8 cellular contexts compared by ENCODE assay signal in genomic region chr5:176658817-176659216, GRCh38. TPM values are rescaled to one million over a fixed set of nuclear protein-coding genes. Genes with fewer than 3 reads are reported as not detected.
DNase-seq lines count a peak whose midpoint lies in the region; ATAC-seq, FAIRE-seq and TF ChIP-seq lines count a peak whose summit lies in the region.

No MANE protein-coding gene starts in this region.

- peak overlapping the region; percentile 8; the same call in 1 of the 2 replicates for H3K4me3 ChIP-seq in GM06990 (replicated peaks; ENCODE audit: low read depth, low read length)
- peak overlapping the region; percentile 36 for H3K4me3 ChIP-seq in MM.1S (ENCODE audit: low read length)
- no peak overlapping the region for H3K4me3 ChIP-seq in GM12878
- peak overlapping the region; percentile 25 for H3K4me3 ChIP-seq in osteoblast (ENCODE audit: insufficient read depth, low read length)

- H2AFZ ChIP-seq in MM.1S (ENCODE audit: low read length) (0 out of 2 replicates have a peak overlapping the region, but pooled peaks have one; percentile 14), GM12878 (ENCODE audit: control insufficient read depth, low read depth, low read length) (peak overlapping the region; percentile 34; the same call in 1 of the 2 replicates), osteoblast (ENCODE audit: low read length) (no peak overlapping the region)

- peaks cover 1% of the 10 kb centered on the region; the same call in 1 of the 2 replicates for H3K36me3 ChIP-seq in GM06990 (ENCODE audit: control insufficient read depth, insufficient read depth, low read length)
- H3K36me3 ChIP-seq in MM.1S (replicated peaks; ENCODE audit: insufficient read depth, low read length), result no peaks in the 10 kb centered on the region
- no peaks in the 10 kb centered on the region; a peak in 1 of 4 replicates for H3K36me3 ChIP-seq in GM12878 (ENCODE audit: control insufficient read depth in 2 of 2, insufficient read depth in 2 of 2, low read length in 1 of 2)
- H3K36me3 ChIP-seq in osteoblast (ENCODE audit: insufficient read depth, low read length), result peaks cover 1% of the 10 kb centered on the region

- 17% methylated on average over 7 of the region's 7 CpGs for WGBS in GM12878 (ENCODE audit: insufficient coverage, insufficient replicate concordance, low lambda C conversion rate, missing lambda C conversion rate)

- no peaks in the 10 kb centered on the region for H3K79me2 ChIP-seq in MM.1S (ENCODE audit: low read length)
- H3K79me2 ChIP-seq in GM12878 (ENCODE audit: control insufficient read depth, insufficient read depth, low read length), result no peaks in the 10 kb centered on the region
- H3K79me2 ChIP-seq in osteoblast (ENCODE audit: insufficient read depth, low read length), result no peaks in the 10 kb centered on the region

- peaks cover 21% of the 10 kb centered on the region for H3F3A ChIP-seq in MM.1S (ENCODE audit: insufficient read depth, low read length)

- TF ChIP-seq CTCF in GM06990 (IDR thresholded peaks at IDR 0.05; ENCODE audit: insufficient read depth, low read length, poor library complexity, severe bottlenecking) (no peak), MM.1S (IDR thresholded peaks at IDR 0.05; ENCODE audit: low read length) (no peak), GM12878 (IDR thresholded peaks at IDR 0.05 in 2 of 3, conservative IDR thresholded peaks at IDR 0.05 in 1 of 3; ENCODE audit: control insufficient read depth in 2 of 3, extremely low read depth in 1 of 3, insufficient read depth in 1 of 3, low read depth in 3 of 3, low read length in 3 of 3) (no peak), osteoblast (IDR thresholded peaks at IDR 0.05; ENCODE audit: extremely low read depth, low read depth, low read length) (no peak)

- in situ Hi-C loops in GM12878 (cut with MboI), result loop anchor here (5.0 kb wide), 1 partner anchor 298 kb away; no protein-coding TSS in a partner anchor

- no peak for TF ChIP-seq EP300 in GM12878 (IDR thresholded peaks at IDR 0.05; ENCODE audit: borderline replicate concordance in 1 of 2, control insufficient read depth in 1 of 2, low read depth in 2 of 2, low read length in 2 of 2)

- SMC1A ChIA-PET in GM12878 (lab: Charles Lee; ENCODE audit: uncharacterized antibody, unreplicated experiment), result interaction anchor here (0.8 to 3.1 kb wide), 6 partner anchors 12 to 452 kb away, joined by 3 to 8 read pairs (median 4); partner anchors contain the start of genes HK3 and TSPAN17

- CTCF ChIA-PET in GM12878 (lab: Yijun Ruan, JAX), result interaction anchor here (0.6 to 6.3 kb wide), 21 partner anchors 8 to 576 kb away, joined by 3 to 102 read pairs (median 3); partner anchors contain the start of gene TSPAN17

- BruUV-seq in GM12878 (replicated peaks; lab: Mats Ljungman, UMichigan), result no TSS peak

- FAIRE-seq in GM12878 (lab: Jason Lieb, UNC), result peak; percentile 47

- no peak for TF ChIP-seq RAD21 in GM12878 (IDR thresholded peaks at IDR 0.05; ENCODE audit: insufficient read depth, low read depth, low read length)

- no peak for DNase-seq in GM06990 (ENCODE audit: extremely low read depth, insufficient read length)
- DNase-seq in MM.1S, result peak; percentile 83
- no peak for DNase-seq in GM12878 (ENCODE audit: low read depth, low spot score)
- DNase-seq in osteoblast (ENCODE audit: insufficient read length, low spot score, missing footprints), result peak; percentile 89
- DNase-seq in EL, result no peak
- DNase-seq in NCI-H2107 treated with DMSO at 0.1 percent for 48 hours (lab: John Stamatoyannopoulos, UW; ENCODE audit: unreplicated experiment), result no peak

- peaks cover 30% of the 10 kb centered on the region for H3K4me1 ChIP-seq in MM.1S (ENCODE audit: low read length)
- peaks cover 16% of the 10 kb centered on the region for H3K4me1 ChIP-seq in GM12878 (ENCODE audit: control insufficient read depth, insufficient read depth, low read length)
- peaks cover 13% of the 10 kb centered on the region for H3K4me1 ChIP-seq in osteoblast (ENCODE audit: insufficient read depth, low read length)

- H3K9me2 ChIP-seq in MM.1S (replicated peaks; ENCODE audit: insufficient read depth, low read length), result no peaks in the 10 kb centered on the region

- H3K4me2 ChIP-seq in MM.1S (ENCODE audit: low read depth, low read length) (peak overlapping the region; percentile 91), GM12878 (ENCODE audit: control insufficient read depth, insufficient read depth) (peak overlapping the region; percentile 86), osteoblast (ENCODE audit: insufficient read depth, low read length) (peak overlapping the region; percentile 67)

- POLR2A ChIA-PET in GM12878 (lab: Charles Lee), result interaction anchor here (0.6 kb wide), 1 partner anchor 87 kb away, joined by 3 read pairs; no protein-coding TSS in a partner anchor

- peak overlapping the region; percentile 54; the same call in 1 of the 2 replicates for H3K27ac ChIP-seq in MM.1S (ENCODE audit: low read length)
- H3K27ac ChIP-seq in GM12878 (ENCODE audit: control insufficient read depth, insufficient read depth), result no peak overlapping the region
- peak overlapping the region; percentile 3 for H3K27ac ChIP-seq in osteoblast (ENCODE audit: low read depth, low read length)

- H3K9me3 ChIP-seq in MM.1S (replicated peaks; ENCODE audit: insufficient read depth, low read length), result no peaks in the 10 kb centered on the region
- no peaks in the 10 kb centered on the region for H3K9me3 ChIP-seq in GM12878 (replicated peaks; ENCODE audit: control insufficient read depth, insufficient read depth, low read length)
- no peaks in the 10 kb centered on the region for H3K9me3 ChIP-seq in osteoblast (ENCODE audit: low read depth, low read length)

- ATAC-seq in GM12878 (peak; percentile 60), HG03097 (IDR thresholded peaks at IDR 0.05; ENCODE audit: low FRiP score, unreplicated experiment) (no peak), GM21381 (IDR thresholded peaks at IDR 0.05; ENCODE audit: unreplicated experiment) (no peak)

- RAD21 ChIA-PET in GM12878 (lab: Charles Lee; ENCODE audit: unreplicated experiment), result interaction anchor here (0.6 to 4.8 kb wide), 5 partner anchors 12 to 452 kb away, joined by 3 to 43 read pairs (median 5); partner anchors contain the start of gene TSPAN17

- H3K9ac ChIP-seq in MM.1S (ENCODE audit: low read length) (peak overlapping the region; percentile 35; the same call in 1 of the 2 replicates), GM12878 (ENCODE audit: control insufficient read depth, insufficient read depth, low read length) (0 out of 2 replicates have a peak overlapping the region, but pooled peaks have one; percentile 8)

- intact Hi-C loops in GM12878 (cut with micrococcal nuclease; ENCODE audit: unreplicated experiment), result loop anchor here (2.0 kb wide), 1 partner anchor 300 kb away; no protein-coding TSS in a partner anchor

- no peak; the same call in 1 of the 2 replicates for TF ChIP-seq POLR2A in GM12878 (IDR thresholded peaks at IDR 0.05; ENCODE audit: low read depth, low read length)

- H4K20me1 ChIP-seq in MM.1S (ENCODE audit: insufficient read depth, low read length), result no peaks in the 10 kb centered on the region
- no peaks in the 10 kb centered on the region; the same call in 1 of the 2 replicates for H4K20me1 ChIP-seq in GM12878 (ENCODE audit: control insufficient read depth, insufficient read depth)
- peaks cover 12% of the 10 kb centered on the region for H4K20me1 ChIP-seq in osteoblast (ENCODE audit: insufficient read depth, low read length)

- H3K27me3 ChIP-seq in GM06990 (replicated peaks; ENCODE audit: control insufficient read depth, insufficient read depth, low read length), result no peaks in the 10 kb centered on the region
- peaks cover 9% of the 10 kb centered on the region for H3K27me3 ChIP-seq in MM.1S (replicated peaks; ENCODE audit: insufficient read depth, low read length)
- no peaks in the 10 kb centered on the region for H3K27me3 ChIP-seq in GM12878 (replicated peaks in 1 of 2; ENCODE audit: control insufficient read depth in 2 of 2, insufficient read depth in 2 of 2, low read length in 1 of 2)
- H3K27me3 ChIP-seq in osteoblast (ENCODE audit: insufficient read depth, low read length), result peaks cover 13% of the 10 kb centered on the region

RNA-seq across cellular contexts. Expression of gene TSPAN17, which starts 11.5 kb away (rescaled TPM):
- 10.8 and 11.2 TPM in 2 replicates for total RNA-seq in GM12878 (2013; cell fraction: nucleolus; rRNA removed)
- total RNA-seq in GM12878 (2014; rRNA removed), result 6.7 and 7.3 TPM in 2 replicates
- 10.6 and 11.4 TPM in 2 replicates for total RNA-seq in GM12878 (2014; rRNA removed; fragmentation: Illumina TruSeq; extraction: Trizol)
- 15.6 and 16.3 TPM in 2 replicates for total RNA-seq in GM12878 (2021)
- polyA plus RNA-seq in GM12878 (2011; ENCODE audit: low read depth), result 3.7 TPM
- 9.2 and 14.0 TPM in 2 replicates for polyA plus RNA-seq in GM12878 (2011; rRNA removed)
- polyA plus RNA-seq in GM12878 (2011; cell fraction: cytosol; rRNA removed), result 16.6 and 22.4 TPM in 2 replicates
- polyA plus RNA-seq in GM12878 (2011; cell fraction: nucleus; rRNA removed), result 37.7 and 40.2 TPM in 2 replicates
- 7.5 and 9.1 TPM in 2 replicates for polyA plus RNA-seq in GM12878 (2012)
- 7.6 and 11.8 TPM in 2 replicates for polyA plus RNA-seq in GM12878 (2014; fragmentation: Illumina TruSeq; extraction: Trizol)
- 1 to 10 TPM in 1 of 2 experiments, under 1 TPM in 1; 0.24 to 1.2 TPM for polyA plus RNA-seq in GM12878 (2014; fragmentation: Nextera tagmentation; extraction: Ambion mirVana)
- polyA plus RNA-seq in GM12878 (2014; rRNA removed), result 14.3 and 17.1 TPM in 2 replicates
- 1 to 10 TPM; 8.9 to 9.5 TPM for polyA plus RNA-seq in GM12878 (2016; fragmentation: Nextera tagmentation; extraction: Ambion mirVana)
- polyA minus RNA-seq in GM12878 (2011; rRNA and poly(A)+ RNA removed), result 11.1 and 19.0 TPM in 2 replicates
- polyA minus RNA-seq in GM12878 (2011; cell fraction: cytosol; rRNA and poly(A)+ RNA removed), result 3.1 and 6.2 TPM in 2 replicates
- 5.7 and 10.0 TPM in 2 replicates for polyA minus RNA-seq in GM12878 (2011; cell fraction: nucleus; rRNA and poly(A)+ RNA removed)
- total RNA-seq in osteoblast, result 26.1 and 33.6 TPM in 2 replicates

RNA-seq across cellular contexts. Expression of gene EIF4E1B, which starts 28.3 kb away (rescaled TPM):
- total RNA-seq in GM12878 (2013; cell fraction: nucleolus; rRNA removed), result not detected in 2 replicates
- total RNA-seq in GM12878 (2014; rRNA removed) (not detected in 2 replicates), GM12878 (2014; rRNA removed; fragmentation: Illumina TruSeq; extraction: Trizol) (not detected in 2 replicates), GM12878 (2021) (not detected in 2 replicates), osteoblast (not detected in 2 replicates)
- polyA plus RNA-seq in GM12878 (2011; ENCODE audit: low read depth), result not detected
- polyA plus RNA-seq in GM12878 (2011; rRNA removed) (not detected in 2 replicates), GM12878 (2014; fragmentation: Illumina TruSeq; extraction: Trizol) (not detected in 2 replicates), GM12878 (2014; fragmentation: Nextera tagmentation; extraction: Ambion mirVana) (not detected), GM12878 (2014; rRNA removed) (not detected in 2 replicates), GM12878 (2016; fragmentation: Nextera tagmentation; extraction: Ambion mirVana) (not detected)
- not detected in 2 replicates for polyA plus RNA-seq in GM12878 (2011; cell fraction: cytosol; rRNA removed)
- polyA plus RNA-seq in GM12878 (2011; cell fraction: nucleus; rRNA removed), result not detected in 2 replicates
- polyA plus RNA-seq in GM12878 (2012), result not detected in 2 replicates
- not detected in 2 replicates for polyA minus RNA-seq in GM12878 (2011; rRNA and poly(A)+ RNA removed)
- not detected in 2 replicates for polyA minus RNA-seq in GM12878 (2011; cell fraction: cytosol; rRNA and poly(A)+ RNA removed)
- not detected in 2 replicates for polyA minus RNA-seq in GM12878 (2011; cell fraction: nucleus; rRNA and poly(A)+ RNA removed)

RNA-seq across cellular contexts. Expression of gene SNCB, which starts 28.5 kb away (rescaled TPM):
- total RNA-seq in GM12878 (2013; cell fraction: nucleolus; rRNA removed), result 0.59 and 0.81 TPM in 2 replicates
- total RNA-seq in GM12878 (2014; rRNA removed) (not detected in 2 replicates), GM12878 (2014; rRNA removed; fragmentation: Illumina TruSeq; extraction: Trizol) (not detected in 2 replicates), GM12878 (2021) (not detected in 2 replicates), osteoblast (not detected in 2 replicates)
- not detected for polyA plus RNA-seq in GM12878 (2011; ENCODE audit: low read depth)
- polyA plus RNA-seq in GM12878 (2011; rRNA removed) (0.75 and 1.1 TPM in 2 replicates), GM12878 (2014; fragmentation: Illumina TruSeq; extraction: Trizol) (not detected in 2 replicates), GM12878 (2014; fragmentation: Nextera tagmentation; extraction: Ambion mirVana) (not detected), GM12878 (2014; rRNA removed) (not detected in 2 replicates), GM12878 (2016; fragmentation: Nextera tagmentation; extraction: Ambion mirVana) (not detected)
- polyA plus RNA-seq in GM12878 (2011; cell fraction: cytosol; rRNA removed), result 0.90 and 1.9 TPM in 2 replicates
- polyA plus RNA-seq in GM12878 (2011; cell fraction: nucleus; rRNA removed), result 1.1 and 1.5 TPM in 2 replicates
- polyA plus RNA-seq in GM12878 (2012), result 0.31 and 0.32 TPM in 2 replicates
- polyA minus RNA-seq in GM12878 (2011; rRNA and poly(A)+ RNA removed), result 0.67 TPM in 1 of 2 replicates, not detected in the other
- polyA minus RNA-seq in GM12878 (2011; cell fraction: cytosol; rRNA and poly(A)+ RNA removed), result not detected in 2 replicates
- polyA minus RNA-seq in GM12878 (2011; cell fraction: nucleus; rRNA and poly(A)+ RNA removed), result 0.36 TPM in 1 of 2 replicates, not detected in the other

RNA-seq across cellular contexts. Expression of gene GPRIN1, which starts 48.9 kb away (rescaled TPM):
- total RNA-seq in GM12878 (2013; cell fraction: nucleolus; rRNA removed), result 1.5 and 2.3 TPM in 2 replicates
- 8.3 and 10.1 TPM in 2 replicates for total RNA-seq in GM12878 (2014; rRNA removed)
- 4.7 and 5.8 TPM in 2 replicates for total RNA-seq in GM12878 (2014; rRNA removed; fragmentation: Illumina TruSeq; extraction: Trizol)
- 14.2 and 16.3 TPM in 2 replicates for total RNA-seq in GM12878 (2021)
- polyA plus RNA-seq in GM12878 (2011; ENCODE audit: low read depth), result 1.1 TPM
- 0.59 and 1.7 TPM in 2 replicates for polyA plus RNA-seq in GM12878 (2011; rRNA removed)
- 1.4 and 1.8 TPM in 2 replicates for polyA plus RNA-seq in GM12878 (2011; cell fraction: cytosol; rRNA removed)
- polyA plus RNA-seq in GM12878 (2011; cell fraction: nucleus; rRNA removed), result 1.5 and 2.2 TPM in 2 replicates
- 1.4 and 1.8 TPM in 2 replicates for polyA plus RNA-seq in GM12878 (2012)
- polyA plus RNA-seq in GM12878 (2014; fragmentation: Illumina TruSeq; extraction: Trizol), result 3.4 and 5.5 TPM in 2 replicates
- under 1 TPM; 0.52 to 0.60 TPM for polyA plus RNA-seq in GM12878 (2014; fragmentation: Nextera tagmentation; extraction: Ambion mirVana)
- polyA plus RNA-seq in GM12878 (2014; rRNA removed), result 7.6 and 9.4 TPM in 2 replicates
- polyA plus RNA-seq in GM12878 (2016; fragmentation: Nextera tagmentation; extraction: Ambion mirVana), result 1 to 10 TPM in 1 of 2 experiments, under 1 TPM in 1; 0.74 to 3.5 TPM
- polyA minus RNA-seq in GM12878 (2011; rRNA and poly(A)+ RNA removed), result 1.3 and 2.1 TPM in 2 replicates
- 1.6 TPM in 2 replicates for polyA minus RNA-seq in GM12878 (2011; cell fraction: cytosol; rRNA and poly(A)+ RNA removed)
- 0.48 and 1.6 TPM in 2 replicates for polyA minus RNA-seq in GM12878 (2011; cell fraction: nucleus; rRNA and poly(A)+ RNA removed)
- total RNA-seq in osteoblast, result 1.8 TPM in 2 replicates

Comparison
In these comparisons a context has a peak if more than half of its experiments do, and no peak if none do; other contexts are left out.
1. DNase-seq: peak in MM.1S (single experiment) and osteoblast (single experiment); none in GM06990 (single experiment), GM12878 (single experiment), EL (single experiment) and NCI-H2107 treated with DMSO at 0.1 percent for 48 hours (single experiment).
2. Peak in every context shown above with its lines, with median percentiles within 50 percentile points of each other: H3K4me2 ChIP-seq.